Comparison of ENCODE assay signal across 8 cellular contexts in the genomic region with DNA sequence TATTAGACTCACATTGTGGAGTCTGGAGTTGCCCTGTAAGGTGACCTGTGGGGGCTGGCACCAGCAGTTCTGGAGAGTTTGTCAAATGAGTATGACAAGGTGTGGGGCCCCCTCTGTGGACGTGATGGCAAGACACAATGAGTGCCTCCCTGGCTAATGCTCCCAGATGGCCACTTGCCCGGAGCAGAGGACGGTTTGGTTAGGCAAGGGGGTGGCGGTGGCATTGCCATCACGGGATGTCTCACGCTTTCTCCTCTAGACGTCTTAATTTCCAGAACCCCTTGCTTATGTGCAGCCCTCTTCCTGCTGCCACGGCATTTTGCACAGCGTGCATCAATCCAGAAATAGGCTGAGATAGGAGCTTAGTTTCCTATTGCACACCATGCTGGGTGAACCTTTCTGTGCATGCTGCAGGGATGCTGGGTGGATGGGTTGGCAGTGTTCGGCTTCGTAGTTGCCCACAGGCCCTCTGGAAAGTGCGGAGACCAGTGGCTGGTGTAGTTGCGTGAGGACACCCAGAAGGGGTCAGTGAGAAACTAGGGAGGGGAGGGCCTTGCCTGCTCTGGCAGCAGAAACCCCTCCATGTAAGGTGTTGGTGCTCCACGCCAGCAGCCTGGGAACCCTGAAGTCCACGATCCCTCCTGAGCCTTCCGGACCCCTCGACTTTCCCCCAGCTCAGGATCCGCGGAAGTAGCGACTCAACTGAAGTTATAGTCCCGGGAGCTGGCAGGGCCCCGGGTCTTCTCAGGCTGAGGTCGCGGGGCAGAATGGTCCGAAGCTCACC. TPM values are rescaled to one million over a fixed set of nuclear protein-coding genes. Genes with fewer than 3 reads are reported as not detected.
DNase-seq lines count a peak whose midpoint lies in the region; ATAC-seq and TF ChIP-seq lines count a peak whose summit lies in the region.

No MANE protein-coding gene starts in this region.

- H3K27ac ChIP-seq in BLaER1 (peak overlapping the region; percentile 91), OCI-LY7 (ENCODE audit: low read depth, low read length, poor library complexity, severe bottlenecking) (peak overlapping the region; percentile 51), body of pancreas (peak overlapping the region; percentile 71 to 97 (median 94))

- no peaks in the 10 kb centered on the region for H3K36me3 Mint-ChIP-seq in immature natural killer cell

- H3K4me1 ChIP-seq in BLaER1 (peaks cover 68% of the 10 kb centered on the region), OCI-LY7 (ENCODE audit: insufficient read depth, low read length, poor library complexity, severe bottlenecking) (peaks cover 17% of the 10 kb centered on the region), body of pancreas (peaks cover 25% of the 10 kb centered on the region)

- H3K9ac ChIP-seq in BLaER1: peak overlapping the region; percentile 94

- H3K4me2 ChIP-seq in BLaER1: peak overlapping the region; percentile 90
- H3K4me2 ChIP-seq in OCI-LY7 (ENCODE audit: low read length): peak overlapping the region; percentile 79

- H3K4me1 Mint-ChIP-seq in immature natural killer cell: peaks cover 46 to 59% of the 10 kb centered on the region in 2 donors

- peak overlapping the region; percentile 75 for H2AFZ ChIP-seq in OCI-LY7 (ENCODE audit: low read length)

- WGBS in body of pancreas, 2 donors: 7 to 11% methylated on average over 16 to 25 of the region's 25 CpGs

- TF ChIP-seq POLR2A in body of pancreas (IDR thresholded peaks at IDR 0.05): no peak

- intact Hi-C loops in OCI-LY7 (cut with micrococcal nuclease; ENCODE audit: unreplicated experiment): loop anchor here (2.0 to 10.0 kb wide), 5 partner anchors 49 to 834 kb away; a partner anchor contains a TSS
- intact Hi-C loops in body of pancreas (cut with DNase I): no loop called here

- H3K79me2 ChIP-seq in OCI-LY7 (ENCODE audit: insufficient read depth, low read depth, low read length): peaks cover 8% of the 10 kb centered on the region; the same call in 1 of the 2 replicates

- H3K27ac Mint-ChIP-seq in immature natural killer cell: peak overlapping the region; percentile 96 to 99 (median 99)

- H3K36me3 ChIP-seq in BLaER1 (no peaks in the 10 kb centered on the region), OCI-LY7 (ENCODE audit: insufficient read depth, low read length) (no peaks in the 10 kb centered on the region), body of pancreas (replicated peaks in 1 of 2; ENCODE audit: insufficient read depth in 1 of 2, low read depth in 2 of 2) (no peaks in the 10 kb centered on the region)

- peaks cover 0 to 4% (median 2%) of the 10 kb centered on the region in 6 donors for H3K9me3 Mint-ChIP-seq in immature natural killer cell

- DNase-seq in OCI-LY7 (ENCODE audit: low spot score) (peak; percentile 17), body of pancreas (peak in 1 of 4 donors; percentile 30), immature natural killer cell (no peak), GOT3 (lab: John Stamatoyannopoulos, UW) (no peak)
- peak; percentile 10 for DNase-seq in stimulated activated CD8-positive, alpha-beta memory T cell treated with anti-CD3 and anti-CD28 coated beads, Interleukin-7, amount 100 ng/mL, for 24 hours (ENCODE audit: low read depth)

- H3K9me2 ChIP-seq in OCI-LY7 (ENCODE audit: insufficient read depth, low read length): no peaks in the 10 kb centered on the region

- peak; percentile 3 for ATAC-seq in GM21737 (IDR thresholded peaks at IDR 0.05; ENCODE audit: unreplicated experiment)
- ATAC-seq in body of pancreas: no peak
- ATAC-seq in GM18517 (IDR thresholded peaks at IDR 0.05; ENCODE audit: unreplicated experiment): no peak

- TF ChIP-seq CTCF in OCI-LY7 (conservative IDR thresholded peaks at IDR 0.05; ENCODE audit: low read length) (peak; percentile 25; the same call in 1 of the 2 replicates), body of pancreas (IDR thresholded peaks at IDR 0.05) (no peak)

- H3K4me3 Mint-ChIP-seq in immature natural killer cell: peak overlapping the region; percentile 92 to 99 (median 99)

- peaks cover 12 to 21% (median 15%) of the 10 kb centered on the region in 3 donors for H3K27me3 Mint-ChIP-seq in immature natural killer cell (ENCODE audit: low read depth in 3 of 3)

- H3K27me3 ChIP-seq in BLaER1 (no peaks in the 10 kb centered on the region), body of pancreas (no peaks in the 10 kb centered on the region)

- H4K20me1 ChIP-seq in BLaER1 (no peaks in the 10 kb centered on the region), OCI-LY7 (ENCODE audit: insufficient read depth, low read length) (no peaks in the 10 kb centered on the region)

- H3K9me3 ChIP-seq in BLaER1 (no peaks in the 10 kb centered on the region), OCI-LY7 (ENCODE audit: low read length) (no peaks in the 10 kb centered on the region), body of pancreas (no peaks in the 10 kb centered on the region)

- CTCF ChIA-PET in OCI-LY7 (lab: Charles Lee; ENCODE audit: unreplicated experiment): interaction anchor here (0.6 to 1.0 kb wide), 2 partner anchors 85 to 204 kb away, joined by 4 read pairs; a partner anchor contains a TSS

- POLR2A ChIA-PET in OCI-LY7 (lab: Charles Lee): interaction anchor here (0.5 to 1.4 kb wide), 6 partner anchors 9 to 203 kb away, joined by 3 to 6 read pairs (median 3); no protein-coding TSS in a partner anchor

- H3K4me3 ChIP-seq in BLaER1 (peak overlapping the region; percentile 78), OCI-LY7 (ENCODE audit: low read depth, low read length, poor library complexity, severe bottlenecking) (peak overlapping the region; percentile 85), body of pancreas (peak overlapping the region; percentile 42 to 82)

- TSS peak; percentile 76 for BruUV-seq in OCI-LY7 (replicated peaks; lab: Mats Ljungman, UMichigan)

RNA-seq across cellular contexts. Expression of a gene that starts 18.1 kb away (rescaled TPM):
- total RNA-seq in OCI-LY7 (2014; rRNA removed; shearing (Covaris generic)): not detected in 2 replicates
- total RNA-seq in OCI-LY7 (2022) (not detected in 2 replicates), body of pancreas (10 to 100 TPM; 18.1 to 23.3 TPM)
- polyA plus RNA-seq in immature natural killer cell: not detected

RNA-seq across cellular contexts. Expression of a gene that starts 44.2 kb away (rescaled TPM):
- 0.38 TPM in 1 of 2 replicates, not detected in the other for total RNA-seq in OCI-LY7 (2014; rRNA removed; shearing (Covaris generic))
- total RNA-seq in OCI-LY7 (2022): not detected in 2 replicates
- total RNA-seq in body of pancreas: not detected
- under 1 TPM in 2 of 3 donors, not detected in 1; 0.26 to 0.45 TPM for polyA plus RNA-seq in immature natural killer cell

RNA-seq across cellular contexts. Expression of a gene that starts 49.6 kb away (rescaled TPM):
- not detected in 2 replicates for total RNA-seq in OCI-LY7 (2014; rRNA removed; shearing (Covaris generic))
- total RNA-seq in OCI-LY7 (2022): not detected in 2 replicates
- 1 to 10 TPM in 1 of 2 donors, under 1 TPM in 1; 0.78 to 5.3 TPM for total RNA-seq in body of pancreas
- not detected for polyA plus RNA-seq in immature natural killer cell

Comparison
In these comparisons a context has a peak if more than half of its experiments do, and no peak if none do; other contexts are left out.
1. DNase-seq: peak in OCI-LY7 (single experiment) and stimulated activated CD8-positive, alpha-beta memory T cell treated with anti-CD3 and anti-CD28 coated beads, Interleukin-7, amount 100 ng/mL, for 24 hours (single experiment); none in immature natural killer cell (0 of 3) and GOT3 (single experiment).
2. RNA of a gene that starts 18.1 kb away (total RNA-seq): 18.1 to 23.3 TPM in body of pancreas; not detected in OCI-LY7; every median in the first group is over 10 times any median in the second.
3. Peak in every context shown above with its lines, with median percentiles within 50 percentile points of each other: H3K27ac ChIP-seq and H3K4me3 ChIP-seq.